In the genomic region with DNA sequence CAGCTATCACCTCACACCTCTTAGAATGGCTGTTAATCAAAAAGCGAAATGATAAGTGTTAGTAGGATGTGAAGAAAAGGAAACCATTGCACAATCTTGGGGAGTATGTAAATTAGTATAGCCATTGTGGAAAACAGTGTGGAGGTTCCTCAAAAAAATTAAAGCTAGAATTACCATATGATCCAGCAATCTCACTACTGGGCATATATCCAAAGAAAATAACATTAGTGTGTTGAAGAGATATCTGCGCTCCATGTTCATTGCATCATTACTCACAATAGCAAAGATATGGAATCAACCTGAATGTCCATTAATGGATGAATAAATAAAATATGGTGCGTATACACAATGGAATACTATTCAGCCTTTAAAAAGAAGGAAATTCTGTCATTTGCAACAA, we compare ENCODE assay signal across 23 cellular contexts.
DNase-seq lines count a peak whose midpoint lies in the region; ATAC-seq and TF ChIP-seq lines count a peak whose summit lies in the region.
"Had no signal": no experiment of that assay in that cellular context is flagged by ENCODE, and none has a peak within 500 bp of the region (broad histone marks: within the 10 kb centered on the region; RNA-seq: fewer than 3 reads in every experiment).

No MANE protein-coding gene starts in this region.

- WGBS in mesenchymal stem cell: 60% methylated on average over 1 of the region's 3 CpGs

- H2BK5ac ChIP-seq in mesenchymal stem cell (ENCODE audit: low read depth, low read length, poor library complexity, severe bottlenecking): no peak overlapping the region

- BruUV-seq in MCF 10A (replicated peaks; lab: Mats Ljungman, UMichigan): no TSS peak

- no peak overlapping the region for H3K4me2 ChIP-seq in GM23338
- no peak overlapping the region for H3K4me2 ChIP-seq in mesenchymal stem cell (ENCODE audit: low read length, poor library complexity, severe bottlenecking)
- H3K4me2 ChIP-seq: A549 had no signal

- H3K27ac ChIP-seq in breast epithelium (no peak overlapping the region), GM23338 (ENCODE audit: low read depth) (no peak overlapping the region), mesenchymal stem cell (ENCODE audit: low read length, poor library complexity, severe bottlenecking) (no peak overlapping the region)
- H3K27ac ChIP-seq: A549, GM23248, RWPE1 had no signal

- H2AFZ ChIP-seq in GM23338 (no peak overlapping the region), mesenchymal stem cell (ENCODE audit: low read depth, low read length) (no peak overlapping the region)
- H2AFZ ChIP-seq: GM23248 had no signal

- H3K36me3 ChIP-seq in breast epithelium (no peaks in the 10 kb centered on the region), GM23338 (ENCODE audit: insufficient read depth) (no peaks in the 10 kb centered on the region), mesenchymal stem cell (ENCODE audit: control insufficient read depth in 1 of 2, insufficient read depth in 2 of 2, low read depth in 1 of 2, low read length in 2 of 2) (no peaks in the 10 kb centered on the region)

- no peaks in the 10 kb centered on the region for H3K27me3 Mint-ChIP-seq in MCF 10A (ENCODE audit: insufficient read depth, unreplicated experiment)
- H3K27me3 Mint-ChIP-seq in GM23338 (ENCODE audit: insufficient read depth, low read depth, poor library complexity): peaks cover 2% of the 10 kb centered on the region

- H3K9me3 ChIP-seq in breast epithelium: no peaks in the 10 kb centered on the region
- H3K9me3 ChIP-seq in mesenchymal stem cell (ENCODE audit: control insufficient read depth, low read length): no peaks in the 10 kb centered on the region
- H3K9me3 ChIP-seq: A549 had no signal

- no peaks in the 10 kb centered on the region for H3K9me2 ChIP-seq in GM23338 (ENCODE audit: insufficient read depth)

- H2BK120ac ChIP-seq in mesenchymal stem cell (ENCODE audit: low read depth, low read length): no peak overlapping the region

- no peaks in the 10 kb centered on the region for H4K20me1 ChIP-seq in GM23338 (replicated peaks; ENCODE audit: insufficient read depth)

- no peak overlapping the region for H3K23ac ChIP-seq in mesenchymal stem cell (ENCODE audit: low read length in 2 of 2)

- H3F3A ChIP-seq in GM23338 (replicated peaks; ENCODE audit: low read depth): no peaks in the 10 kb centered on the region

- no peaks in the 10 kb centered on the region for H3K79me2 ChIP-seq in GM23338 (replicated peaks; ENCODE audit: insufficient read depth)

- ATAC-seq in HG03439 (IDR thresholded peaks at IDR 0.05; ENCODE audit: unreplicated experiment): no peak
- no peak for ATAC-seq in GM23338
- no peak for ATAC-seq in GM21717 (IDR thresholded peaks at IDR 0.05; ENCODE audit: unreplicated experiment)
- ATAC-seq: A549; activated T-cell treated with anti-CD3 and anti-CD28 coated beads, Interleukin-2, amount 50 U/mL, for 4 hours; SK-N-SH treated with all-trans-retinoic acid at 6 μM for 48 hours had no signal

- H2BK12ac ChIP-seq in mesenchymal stem cell (ENCODE audit: low read length in 2 of 2): no peak overlapping the region

- POLR2A ChIA-PET in MCF 10A (lab: Yijun Ruan, JAX): interaction anchor here (0.5 to 0.9 kb wide), 2 partner anchors 59 to 128 kb away, joined by 3 read pairs; no protein-coding TSS in a partner anchor

- intact Hi-C loops in MCF 10A (cut with micrococcal nuclease): no loop called here
- intact Hi-C loops in breast epithelium (cut with DNase I; ENCODE audit: low total_unique reads): no loop called here

- H3K79me1 ChIP-seq in mesenchymal stem cell (replicated peaks; ENCODE audit: low read length, poor library complexity, severe bottlenecking): no peaks in the 10 kb centered on the region

- H3K4me3 Mint-ChIP-seq in MCF 10A (ENCODE audit: unreplicated experiment) (no peak overlapping the region), GM23338 (no peak overlapping the region)
- H3K4me3 Mint-ChIP-seq: activated naive CD4-positive, alpha-beta T cell treated with anti-CD3 and anti-CD28 coated beads, Interleukin-2, amount 10 ng/mL, durations not matched to agents 7 days and 5 days; activated T-cell treated with anti-CD3 and anti-CD28 coated beads, Interleukin-2, amount 50 U/mL, for 4 hours; neural crest cell had no signal

- H3K4ac ChIP-seq in mesenchymal stem cell (ENCODE audit: low read depth in 1 of 2, low read length in 2 of 2): no peak overlapping the region

- H3K14ac ChIP-seq in mesenchymal stem cell (ENCODE audit: low read length in 2 of 2): no peak overlapping the region

- peak; percentile 79 for DNase-seq in MCF 10A (ENCODE audit: unreplicated experiment)
- no peak for DNase-seq in breast epithelium (ENCODE audit: low spot score in 2 of 2)
- DNase-seq in OCI-M1 (lab: John Stamatoyannopoulos, UW): peak; percentile 75
- peak; percentile 52 for DNase-seq in dermis blood vessel endothelial cell
- DNase-seq in GM23338 (ENCODE audit: low spot score): no peak
- DNase-seq in mesenchymal stem cell: no peak
- DNase-seq: activated CD4-positive, alpha-beta T cell treated with anti-CD3 and anti-CD28 coated beads for 1 hour; activated naive CD4-positive, alpha-beta T cell treated with anti-CD3 and anti-CD28 coated beads, Interleukin-2, amount 10 ng/mL, durations not matched to agents 7 days and 5 days; activated T-cell treated with anti-CD3 and anti-CD28 coated beads, Interleukin-2, amount 50 U/mL, for 4 hours; Calu3; cerebellar nuclear complex; effector CD4-positive, alpha-beta T cell; GM23248; NCI-H1694; NCI-H345; stimulated activated CD4-positive, alpha-beta T cell treated with anti-CD3 and anti-CD28 coated beads, Interleukin-1b, Interleukin-23, amount 100 ng/mL, for 48 hours; substantia nigra had no signal

- no peak overlapping the region for H4K8ac ChIP-seq in mesenchymal stem cell (ENCODE audit: low read length)

- H3K4me3 ChIP-seq in breast epithelium (no peak overlapping the region), GM23338 (no peak overlapping the region), mesenchymal stem cell (ENCODE audit: insufficient read depth in 1 of 2, low read depth in 1 of 2, low read length in 2 of 2) (no peak overlapping the region)
- H3K4me3 ChIP-seq: A549, GM23248 had no signal

- no peak overlapping the region for H3K18ac ChIP-seq in mesenchymal stem cell (ENCODE audit: low read depth in 1 of 2, low read length in 2 of 2)

- no peaks in the 10 kb centered on the region for H3K4me1 ChIP-seq in breast epithelium
- no peaks in the 10 kb centered on the region for H3K4me1 ChIP-seq in GM23338 (ENCODE audit: insufficient read depth)
- peaks cover 2% of the 10 kb centered on the region for H3K4me1 ChIP-seq in mesenchymal stem cell (ENCODE audit: control insufficient read depth, insufficient read depth, low read depth, low read length)

- no peak overlapping the region for H3K27ac Mint-ChIP-seq in MCF 10A (ENCODE audit: low read depth, unreplicated experiment)
- no peak overlapping the region for H3K27ac Mint-ChIP-seq in GM23338
- H3K27ac Mint-ChIP-seq: activated naive CD4-positive, alpha-beta T cell treated with anti-CD3 and anti-CD28 coated beads, Interleukin-2, amount 10 ng/mL, durations not matched to agents 7 days and 5 days had no signal

- H3K36me3 Mint-ChIP-seq in MCF 10A (ENCODE audit: insufficient read depth, unreplicated experiment) (no peaks in the 10 kb centered on the region), GM23338 (ENCODE audit: low read depth) (no peaks in the 10 kb centered on the region)
- H3K36me3 Mint-ChIP-seq: activated naive CD4-positive, alpha-beta T cell treated with anti-CD3 and anti-CD28 coated beads, Interleukin-2, amount 10 ng/mL, durations not matched to agents 7 days and 5 days had no signal

- H3K9ac ChIP-seq in mesenchymal stem cell (ENCODE audit: low read length): no peak overlapping the region
- H3K9ac ChIP-seq: GM23248 had no signal

- no peaks in the 10 kb centered on the region for H3K9me3 Mint-ChIP-seq in MCF 10A (ENCODE audit: unreplicated experiment)
- no peaks in the 10 kb centered on the region for H3K9me3 Mint-ChIP-seq in GM23338
- H3K9me3 Mint-ChIP-seq: activated naive CD4-positive, alpha-beta T cell treated with anti-CD3 and anti-CD28 coated beads, Interleukin-2, amount 10 ng/mL, durations not matched to agents 7 days and 5 days; activated T-cell treated with anti-CD3 and anti-CD28 coated beads, Interleukin-2, amount 50 U/mL, for 4 hours; neural crest cell had no signal

- H3K4me1 Mint-ChIP-seq in MCF 10A (ENCODE audit: insufficient read depth, unreplicated experiment) (peaks cover 27% of the 10 kb centered on the region), GM23338 (no peaks in the 10 kb centered on the region)
- H3K4me1 Mint-ChIP-seq: neural crest cell had no signal

- TF ChIP-seq CTCF in MCF 10A (IDR thresholded peaks at IDR 0.05; ENCODE audit: unreplicated experiment): no peak
- TF ChIP-seq CTCF in breast epithelium (IDR thresholded peaks at IDR 0.05): no peak
- TF ChIP-seq CTCF in GM23338 (conservative IDR thresholded peaks at IDR 0.05; ENCODE audit: low read depth in 2 of 2): no peak

- no peak overlapping the region for H2BK15ac ChIP-seq in mesenchymal stem cell (ENCODE audit: low read depth, poor library complexity, severe bottlenecking)

- H3K27me3 ChIP-seq in breast epithelium (no peaks in the 10 kb centered on the region), GM23338 (ENCODE audit: insufficient read depth) (no peaks in the 10 kb centered on the region), mesenchymal stem cell (ENCODE audit: control insufficient read depth in 1 of 2, insufficient read depth in 1 of 2, low read length in 2 of 2) (peaks cover 2 to 6% of the 10 kb centered on the region in 2 experiments)

- H2AK5ac ChIP-seq in mesenchymal stem cell (ENCODE audit: low read length, severe bottlenecking): no peak overlapping the region

- H4K91ac ChIP-seq in mesenchymal stem cell (ENCODE audit: low read length): no peak overlapping the region

- CTCF ChIA-PET in MCF 10A (lab: Yijun Ruan, JAX): no interaction called here

- TF ChIP-seq POLR2A in breast epithelium (IDR thresholded peaks at IDR 0.05): no peak

TF ChIP-seq in GM23338, 12 proteins besides CTCF, POLR2A, EP300 and RAD21 (continues in another document):
- TF ChIP-seq JUNB (IDR thresholded peaks at IDR 0.05; ENCODE audit: unreplicated experiment) (no peak), ZNF114 (CRISPR knock-in tag; IDR thresholded peaks at IDR 0.05) (no peak), STAT1 (IDR thresholded peaks at IDR 0.05; ENCODE audit: unreplicated experiment) (no peak), EZH2phosphoT487 (IDR thresholded peaks at IDR 0.05; ENCODE audit: unreplicated experiment) (no peak), CREB1 (CRISPR knock-in tag; IDR thresholded peaks at IDR 0.05; ENCODE audit: low read depth) (no peak), EZH2 (IDR thresholded peaks at IDR 0.05; ENCODE audit: low read depth, unreplicated experiment) (no peak)

Comparison
In these comparisons a context has a peak if more than half of its experiments do, and no peak if none do; other contexts are left out.
1. DNase-seq: peak in MCF 10A (single experiment), OCI-M1 (single experiment) and dermis blood vessel endothelial cell (single experiment); none in breast epithelium (0 of 2), GM23338 (single experiment) and mesenchymal stem cell (single experiment).